8 cellular contexts compared by ENCODE assay signal in the genomic region with DNA sequence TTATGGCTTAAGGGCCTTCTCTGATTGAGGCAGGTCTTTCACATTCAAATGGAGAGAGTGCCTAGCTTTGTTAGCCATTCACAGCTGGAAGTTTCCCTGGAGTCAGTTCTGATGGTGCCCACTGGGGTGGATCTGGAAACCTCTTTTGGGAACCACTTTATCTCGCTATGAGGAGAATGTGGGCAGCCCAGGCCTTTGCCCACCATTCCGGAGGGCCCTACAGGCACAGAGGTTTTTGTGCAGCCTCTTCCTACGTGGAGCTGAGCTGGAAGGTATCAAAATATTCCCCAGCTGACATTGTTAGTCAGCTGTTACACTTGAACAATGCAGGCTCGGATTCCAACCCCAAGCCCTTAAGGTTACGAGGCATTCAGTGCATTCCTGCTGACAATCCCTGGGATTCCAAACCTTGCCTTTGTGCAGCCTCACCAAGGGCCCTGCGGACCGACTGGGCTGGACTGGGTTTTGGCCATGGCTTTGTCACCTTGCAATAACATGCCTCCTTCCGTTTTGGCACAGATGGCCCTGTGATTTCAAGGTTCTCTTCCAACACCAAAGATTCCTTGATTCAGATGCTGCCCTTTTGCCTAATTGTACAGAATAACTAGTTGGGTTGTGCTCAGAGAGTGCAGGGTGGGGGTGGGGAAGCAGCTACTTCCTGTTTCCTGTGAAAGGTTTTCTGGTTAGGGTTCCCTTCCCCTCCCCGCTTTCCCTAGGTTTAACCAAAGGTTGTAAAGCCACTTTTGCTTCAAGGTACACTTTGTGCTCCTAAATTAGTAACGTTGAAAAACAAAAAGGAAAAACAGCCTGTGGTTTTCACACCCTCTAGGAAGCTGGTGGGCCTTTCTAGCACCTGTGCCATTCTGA. TPM values are rescaled to one million over a fixed set of nuclear protein-coding genes. Genes with fewer than 3 reads are reported as not detected.
DNase-seq lines count a peak whose midpoint lies in the region; ATAC-seq and TF ChIP-seq lines count a peak whose summit lies in the region.

No MANE protein-coding gene starts in this region.

- peak overlapping the region; percentile 76 for H3K9ac ChIP-seq in HUES6 (ENCODE audit: low read length)

- 33 to 39% methylated on average over 9 to 10 of the region's 10 CpGs for WGBS in esophagus squamous epithelium, 2 donors

- H3K27me3 Mint-ChIP-seq in activated CD8-positive, alpha-beta memory T cell treated with anti-CD3 and anti-CD28 coated beads, Interleukin-2, amount 10 ng/mL, durations not matched to agents 7 days and 5 days = no peaks in the 10 kb centered on the region

- peak overlapping the region; percentile 31 for H3K4me3 ChIP-seq in HUES6 (ENCODE audit: low read depth, low read length)
- H3K4me3 ChIP-seq in esophagus squamous epithelium = peak overlapping the region in 1 of 4 donors; percentile 3
- peak overlapping the region in 1 of 2 donors; percentile 23 for H3K4me3 ChIP-seq in muscle layer of duodenum (ENCODE audit: low read depth in 1 of 2, low read length in 2 of 2)

- CTCF ChIA-PET in activated CD8-positive, alpha-beta memory T cell treated with anti-CD3 and anti-CD28 coated beads, Interleukin-2, amount 10 ng/mL, durations not matched to agents 7 days and 5 days (lab: Charles Lee) = interaction anchor here (0.8 to 4.8 kb wide), 24 partner anchors 8 to 191 kb away, joined by 3 to 32 read pairs (median 5); partner anchors contain the start of genes CCDC9 and SAE1

- H3K9me3 ChIP-seq in HUES6 (ENCODE audit: control insufficient read depth, insufficient read depth, low read depth, low read length) = no peaks in the 10 kb centered on the region
- H3K9me3 ChIP-seq in esophagus squamous epithelium = no peaks in the 10 kb centered on the region
- no peaks in the 10 kb centered on the region for H3K9me3 ChIP-seq in muscle layer of duodenum (ENCODE audit: control insufficient read depth in 1 of 2, low read length in 2 of 2)

- peak overlapping the region; percentile 10 for H3K4me3 Mint-ChIP-seq in activated CD8-positive, alpha-beta memory T cell treated with anti-CD3 and anti-CD28 coated beads, Interleukin-2, amount 10 ng/mL, durations not matched to agents 7 days and 5 days

- H3K4me1 ChIP-seq in HUES6 (ENCODE audit: control insufficient read depth, insufficient read depth, low read length) (peaks cover 28% of the 10 kb centered on the region), esophagus squamous epithelium (peaks cover 31 to 84% (median 56%) of the 10 kb centered on the region in 3 donors), muscle layer of duodenum (ENCODE audit: control insufficient read depth in 1 of 2, insufficient read depth in 2 of 2, low read length in 2 of 2) (peaks cover 25 to 43% of the 10 kb centered on the region in 2 donors)

- peaks cover 44% of the 10 kb centered on the region for H3K4me1 Mint-ChIP-seq in activated CD8-positive, alpha-beta memory T cell treated with anti-CD3 and anti-CD28 coated beads, Interleukin-2, amount 10 ng/mL, durations not matched to agents 7 days and 5 days

- intact Hi-C loops in esophagus squamous epithelium (cut with DNase I) = no loop called here

- no peak for TF ChIP-seq POLR2A in esophagus squamous epithelium (IDR thresholded peaks at IDR 0.05)

- H3K36me3 ChIP-seq in HUES6 (ENCODE audit: control insufficient read depth, insufficient read depth, low read length) (peaks cover 76% of the 10 kb centered on the region), esophagus squamous epithelium (peaks cover 0 to 61% (median 0%) of the 10 kb centered on the region in 3 donors), muscle layer of duodenum (ENCODE audit: control insufficient read depth in 1 of 2, insufficient read depth in 2 of 2, low read length in 2 of 2) (peaks cover 5 to 6% of the 10 kb centered on the region in 2 donors)

- H3K27ac ChIP-seq in HUES6 (ENCODE audit: low read depth, low read length) = peak overlapping the region; percentile 84
- H3K27ac ChIP-seq in esophagus squamous epithelium = peak overlapping the region; percentile 75 to 88 (median 84)
- H3K27ac ChIP-seq in muscle layer of duodenum (ENCODE audit: low read length) = peak overlapping the region; percentile 85

- no peaks in the 10 kb centered on the region for H3K27me3 ChIP-seq in HUES6 (ENCODE audit: control insufficient read depth, insufficient read depth, low read length)
- H3K27me3 ChIP-seq in esophagus squamous epithelium = no peaks in the 10 kb centered on the region
- no peaks in the 10 kb centered on the region for H3K27me3 ChIP-seq in muscle layer of duodenum (ENCODE audit: low read depth, low read length)

- peak in 3 of 6 experiments; percentile 7 to 26 (median 20) for TF ChIP-seq CTCF in esophagus squamous epithelium (IDR thresholded peaks at IDR 0.05)

- no peaks in the 10 kb centered on the region for H3K9me3 Mint-ChIP-seq in activated CD8-positive, alpha-beta memory T cell treated with anti-CD3 and anti-CD28 coated beads, Interleukin-2, amount 10 ng/mL, durations not matched to agents 7 days and 5 days (ENCODE audit: low read depth)

- H3K27ac Mint-ChIP-seq in activated CD8-positive, alpha-beta memory T cell treated with anti-CD3 and anti-CD28 coated beads, Interleukin-2, amount 10 ng/mL, durations not matched to agents 7 days and 5 days = peak overlapping the region; percentile 73

- DNase-seq in Ammon's horn (ENCODE audit: low spot score) = peak; percentile 32
- DNase-seq in activated CD8-positive, alpha-beta memory T cell treated with anti-CD3 and anti-CD28 coated beads, Interleukin-2, amount 10 ng/mL, durations not matched to agents 7 days and 5 days = peak; percentile 51
- no peak for DNase-seq in esophagus squamous epithelium (lab: John Stamatoyannopoulos, UW)
- no peak for DNase-seq in GM19238 (ENCODE audit: insufficient read length, low spot score)

- peak; percentile 46 for ATAC-seq in activated CD8-positive, alpha-beta memory T cell treated with anti-CD3 and anti-CD28 coated beads, Interleukin-2, amount 10 ng/mL, durations not matched to agents 7 days and 5 days
- ATAC-seq in GM21576 (IDR thresholded peaks at IDR 0.05; ENCODE audit: unreplicated experiment) (no peak), GM19397 (IDR thresholded peaks at IDR 0.05; ENCODE audit: unreplicated experiment) (no peak)

- peaks cover 55% of the 10 kb centered on the region for H3K36me3 Mint-ChIP-seq in activated CD8-positive, alpha-beta memory T cell treated with anti-CD3 and anti-CD28 coated beads, Interleukin-2, amount 10 ng/mL, durations not matched to agents 7 days and 5 days

RNA-seq across cellular contexts. Expression of gene SAE1, which starts 27.1 kb away (rescaled TPM):
- total RNA-seq in activated CD8-positive, alpha-beta memory T cell treated with anti-CD3 and anti-CD28 coated beads, Interleukin-2, amount 10 ng/mL, durations not matched to agents 7 days and 5 days = 100 to 1,000 TPM; 153 to 171 TPM
- total RNA-seq in esophagus squamous epithelium = 10 to 100 TPM; 31.8 to 73.5 (median 62.1) TPM

RNA-seq across cellular contexts. Expression of gene ZC3H4, which starts 44.1 kb away (rescaled TPM):
- total RNA-seq in activated CD8-positive, alpha-beta memory T cell treated with anti-CD3 and anti-CD28 coated beads, Interleukin-2, amount 10 ng/mL, durations not matched to agents 7 days and 5 days = 100 to 1,000 TPM in 1 of 2 experiments, 10 to 100 TPM in 1; 98.9 to 114 TPM
- total RNA-seq in esophagus squamous epithelium = 10 to 100 TPM; 16.4 to 26.2 (median 20.1) TPM

Comparison
In these comparisons a context has a peak if more than half of its experiments do, and no peak if none do; other contexts are left out.
1. DNase-seq: peak in Ammon's horn (single experiment) and activated CD8-positive, alpha-beta memory T cell treated with anti-CD3 and anti-CD28 coated beads, Interleukin-2, amount 10 ng/mL, durations not matched to agents 7 days and 5 days (single experiment); none in esophagus squamous epithelium (single experiment) and GM19238 (single experiment).
2. Peak in every context shown above with its lines, with median percentiles within 50 percentile points of each other: H3K27ac ChIP-seq.